In the genomic region with DNA sequence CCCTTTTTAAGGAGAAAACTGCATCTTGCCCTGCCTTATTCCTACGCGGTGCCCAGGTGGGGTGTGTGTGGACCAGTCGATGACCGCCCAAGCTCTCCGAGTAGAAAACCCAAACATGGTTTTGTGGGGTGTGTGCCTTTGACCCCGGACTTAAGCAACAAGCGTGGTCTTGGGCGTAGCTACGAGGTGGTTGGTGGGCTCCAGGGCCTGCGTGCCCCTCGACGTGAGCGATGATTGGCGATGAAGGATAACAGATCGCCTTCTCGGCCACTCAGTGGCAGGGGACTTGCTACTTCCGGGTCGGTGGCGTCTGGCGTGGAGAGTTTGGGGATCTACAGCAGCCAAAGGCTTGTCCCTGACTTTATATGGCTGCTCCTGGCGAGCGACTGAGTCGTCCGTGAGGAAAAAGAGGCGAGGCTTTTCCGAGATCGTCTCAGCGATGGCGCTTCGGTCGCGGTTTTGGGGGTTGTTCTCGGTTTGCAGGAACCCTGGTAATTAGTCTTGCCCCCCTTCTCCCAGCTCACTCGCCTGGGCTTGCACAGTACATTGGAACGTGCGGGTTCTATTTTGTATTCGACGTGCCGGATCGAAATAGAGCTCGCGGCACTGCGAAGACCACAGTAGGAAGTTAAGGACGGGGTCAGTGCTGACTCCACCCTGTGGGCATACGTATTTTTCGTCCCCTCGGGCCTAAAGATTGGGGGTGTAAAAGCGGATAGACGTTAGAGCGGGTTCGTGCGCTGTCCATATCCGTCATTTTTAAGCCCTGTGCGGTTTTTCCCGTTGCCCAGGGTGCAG, we compare ENCODE assay signal across 8 cellular contexts.
DNase-seq lines count a peak whose midpoint lies in the region; ATAC-seq lines count a peak whose summit lies in the region.

MRPL18 (plus strand) TSS at position 319 of the 798 bp plus-strand sequence; CDS start at position 440, 121 bp downstream.

- peak; percentile 81 for ATAC-seq in GM19351 (IDR thresholded peaks at IDR 0.05; ENCODE audit: unreplicated experiment)
- ATAC-seq in HG03521 (IDR thresholded peaks at IDR 0.05; ENCODE audit: unreplicated experiment) = peak; percentile 78

- DNase-seq in NCI-H748 (lab: John Stamatoyannopoulos, UW; ENCODE audit: unreplicated experiment) (peak; percentile 98), dedifferentiated amniotic fluid mesenchymal stem cell (ENCODE audit: extremely low spot score) (peak; percentile 97), left kidney (ENCODE audit: low read depth, low spot score) (peak; percentile 99)
- peak; percentile 81 for DNase-seq in activated CD4-positive, alpha-beta T cell treated with anti-CD3 and anti-CD28 coated beads, Interleukin-2, amount 50 U/mL, for 1 hour
- DNase-seq in stimulated activated CD4-positive, alpha-beta T cell treated with anti-CD3 and anti-CD28 coated beads, Interleukin-2, amount 100 ng/mL, for 4 hours (ENCODE audit: low read depth) = peak; percentile 82

- peak within 1 kb of the TSS; percentile 91 to 99 (median 96) for H3K4me2 ChIP-seq in BLaER1 treated with 17β-estradiol and CSF1 and Interleukin-3, amounts not matched to agents 10 nM and 100 nM

- H3K9me3 ChIP-seq in BLaER1 treated with 17β-estradiol and CSF1 and Interleukin-3, amounts not matched to agents 10 nM and 100 nM (replicated peaks in 1 of 11) = no peaks in the 10 kb centered on the region

- peak within 1 kb of the TSS; percentile 83 to 95 (median 93) for H3K27ac ChIP-seq in BLaER1 treated with 17β-estradiol and CSF1 and Interleukin-3, amounts not matched to agents 10 nM and 100 nM

- peaks cover 34 to 71% (median 48%) of the 10 kb centered on the region in 11 experiments; a peak in 21 of 22 replicates for H4K20me1 ChIP-seq in BLaER1 treated with 17β-estradiol and CSF1 and Interleukin-3, amounts not matched to agents 10 nM and 100 nM

- H3K27me3 ChIP-seq in BLaER1 treated with 17β-estradiol and CSF1 and Interleukin-3, amounts not matched to agents 10 nM and 100 nM = no peaks in the 10 kb centered on the region

- peak within 1 kb of the TSS; percentile 93 to 99 (median 96) for H3K9ac ChIP-seq in BLaER1 treated with 17β-estradiol and CSF1 and Interleukin-3, amounts not matched to agents 10 nM and 100 nM

- H3K36me3 ChIP-seq in BLaER1 treated with 17β-estradiol and CSF1 and Interleukin-3, amounts not matched to agents 10 nM and 100 nM = peaks cover 53 to 70% (median 62%) of the 10 kb centered on the region in 11 experiments

- peaks cover 35 to 52% (median 45%) of the 10 kb centered on the region in 10 experiments for H3K4me1 ChIP-seq in BLaER1 treated with 17β-estradiol and CSF1 and Interleukin-3, amounts not matched to agents 10 nM and 100 nM

- peak within 1 kb of the TSS; percentile 87 to 100 (median 98) for H3K4me3 ChIP-seq in BLaER1 treated with 17β-estradiol and CSF1 and Interleukin-3, amounts not matched to agents 10 nM and 100 nM

Comparison
In these comparisons a context has a peak if more than half of its experiments do, and no peak if none do; other contexts are left out.
1. Peak in every context shown above with its lines: DNase-seq, ATAC-seq, H3K4me3 ChIP-seq and H3K27ac ChIP-seq.